Comparison of ENCODE assay signal across 27 cellular contexts in genomic region chr11:73988227-73988626, GRCh38. TPM values are rescaled to one million over a fixed set of nuclear protein-coding genes. Genes with fewer than 3 reads are reported as not detected.
"Had no signal": no experiment of that assay in that cellular context is flagged by ENCODE, and none has a peak within 500 bp of the region (broad histone marks: within the 10 kb centered on the region; RNA-seq: fewer than 3 reads in every experiment).

No MANE protein-coding gene starts in this region.

- H3K9me3 ChIP-seq: esophagus squamous epithelium, heart right ventricle, lower lobe of right lung, pancreas, right lobe of liver, thoracic aorta, tibial nerve, upper lobe of left lung, uterus had no signal

- DNase-seq: cortex of kidney; effector memory CD8-positive, alpha-beta T cell; erythroblast; esophagus squamous epithelium; foreskin melanocyte; glutamatergic neuron; heart right ventricle; hypothalamus; immature natural killer cell; islet precursor cell; left ventricle myocardium superior; lower lobe of right lung; natural killer cell; occipital lobe; stimulated activated naive B cell treated with anti-CD40 and anti-IgM and Interleukin-4, amounts not matched to agents 10 μg/mL and 1 μg/mL and 100 μg/mL, for 72 hours; uterus had no signal

- H3K27ac ChIP-seq: esophagus squamous epithelium, heart right ventricle, lower lobe of right lung, pancreas, right lobe of liver, thoracic aorta, tibial nerve, upper lobe of left lung, uterus had no signal

- H3K27me3 Mint-ChIP-seq: effector memory CD8-positive, alpha-beta T cell; progenitor cell of endocrine pancreas; stimulated activated naive B cell treated with anti-CD40 and anti-IgM and Interleukin-4, amounts not matched to agents 10 μg/mL and 1 μg/mL and 100 μg/mL, for 72 hours; stimulated activated naive CD8-positive, alpha-beta T cell treated with anti-CD3 and anti-CD28 coated beads, Interleukin-15, Interleukin-2, amounts not matched to agents 100 ng/mL and 50 ng/mL, for 24 hours had no signal

- H3K4me3 Mint-ChIP-seq: effector memory CD8-positive, alpha-beta T cell; immature natural killer cell; natural killer cell; stimulated activated naive B cell treated with anti-CD40 and anti-IgM and Interleukin-4, amounts not matched to agents 10 μg/mL and 1 μg/mL and 100 μg/mL, for 72 hours; stimulated activated naive CD8-positive, alpha-beta T cell treated with anti-CD3 and anti-CD28 coated beads, Interleukin-15, Interleukin-2, amounts not matched to agents 100 ng/mL and 50 ng/mL, for 24 hours had no signal

- H3K27me3 ChIP-seq: esophagus squamous epithelium, heart right ventricle, pancreas, right lobe of liver, tibial nerve, upper lobe of left lung, uterus had no signal

- H3K9me3 Mint-ChIP-seq: effector memory CD8-positive, alpha-beta T cell; immature natural killer cell; natural killer cell; stimulated activated naive B cell treated with anti-CD40 and anti-IgM and Interleukin-4, amounts not matched to agents 10 μg/mL and 1 μg/mL and 100 μg/mL, for 72 hours; stimulated activated naive CD8-positive, alpha-beta T cell treated with anti-CD3 and anti-CD28 coated beads, Interleukin-15, Interleukin-2, amounts not matched to agents 100 ng/mL and 50 ng/mL, for 24 hours had no signal

- ATAC-seq: effector memory CD8-positive, alpha-beta T cell; heart right ventricle; left ventricle myocardium superior; lower lobe of right lung; natural killer cell; pancreas; right lobe of liver; stimulated activated naive B cell treated with anti-CD40 and anti-IgM and Interleukin-4, amounts not matched to agents 10 μg/mL and 1 μg/mL and 100 μg/mL, for 72 hours had no signal

- H3K36me3 Mint-ChIP-seq: immature natural killer cell; natural killer cell; stimulated activated naive B cell treated with anti-CD40 and anti-IgM and Interleukin-4, amounts not matched to agents 10 μg/mL and 1 μg/mL and 100 μg/mL, for 72 hours had no signal

- H3K27ac Mint-ChIP-seq: immature natural killer cell; natural killer cell; progenitor cell of endocrine pancreas; stimulated activated naive B cell treated with anti-CD40 and anti-IgM and Interleukin-4, amounts not matched to agents 10 μg/mL and 1 μg/mL and 100 μg/mL, for 72 hours; stimulated activated naive CD8-positive, alpha-beta T cell treated with anti-CD3 and anti-CD28 coated beads, Interleukin-15, Interleukin-2, amounts not matched to agents 100 ng/mL and 50 ng/mL, for 24 hours had no signal

RNA-seq across cellular contexts. Expression of gene DNAJB13, which starts 37.4 kb away (rescaled TPM):
- total RNA-seq: dermis microvascular lymphatic vessel endothelial cell, esophagus squamous epithelium, heart right ventricle, left ventricle myocardium superior, mesenteric fat pad, mononuclear cell, right lobe of liver, skeletal muscle tissue had no signal
